24 cellular contexts compared by ENCODE assay signal in genomic region chr12:26493656-26494055, GRCh38.
DNase-seq lines count a peak whose midpoint lies in the region; ATAC-seq and TF ChIP-seq lines count a peak whose summit lies in the region.
"Had no signal": no experiment of that assay in that cellular context is flagged by ENCODE, and none has a peak within 500 bp of the region (broad histone marks: within the 10 kb centered on the region; RNA-seq: fewer than 3 reads in every experiment).

No MANE protein-coding gene starts in this region.

- H3K9ac ChIP-seq in mesenchymal stem cell (ENCODE audit: low read length), result no peak overlapping the region
- no peak overlapping the region for H3K9ac ChIP-seq in endodermal cell (ENCODE audit: extremely low read depth, low read length, poor library complexity, severe bottlenecking)
- H3K9ac ChIP-seq: BLaER1 treated with 17β-estradiol and CSF1 and Interleukin-3, amounts not matched to agents 10 nM and 100 nM had no signal

- no peak overlapping the region for H3K4me3 Mint-ChIP-seq in endodermal cell
- H3K4me3 Mint-ChIP-seq: activated CD4-positive, alpha-beta memory T cell treated with anti-CD3 and anti-CD28 coated beads, Interleukin-2, amount 10 ng/mL, durations not matched to agents 7 days and 5 days; GM23338 had no signal

- TF ChIP-seq CTCF in RWPE1 (conservative IDR thresholded peaks at IDR 0.05; ENCODE audit: low read depth) (no peak), epithelial cell of esophagus (IDR thresholded peaks at IDR 0.05; ENCODE audit: insufficient read depth, low read depth, low read length, missing control alignments) (no peak), left lung (IDR thresholded peaks at IDR 0.05) (no peak), endodermal cell (conservative IDR thresholded peaks at IDR 0.05) (no peak), upper lobe of right lung (IDR thresholded peaks at IDR 0.05) (no peak)

- peaks cover 1% of the 10 kb centered on the region for H3K79me1 ChIP-seq in mesenchymal stem cell (replicated peaks; ENCODE audit: low read length, poor library complexity, severe bottlenecking)

- H4K8ac ChIP-seq in mesenchymal stem cell (ENCODE audit: low read length), result no peak overlapping the region

- H3K9me3 ChIP-seq in left lung (no peaks in the 10 kb centered on the region), mesenchymal stem cell (ENCODE audit: control insufficient read depth, low read length) (no peaks in the 10 kb centered on the region), endodermal cell (ENCODE audit: control insufficient read depth, low read length) (no peaks in the 10 kb centered on the region), upper lobe of right lung (no peaks in the 10 kb centered on the region)
- H3K9me3 ChIP-seq: BLaER1 treated with 17β-estradiol and CSF1 and Interleukin-3, amounts not matched to agents 10 nM and 100 nM; tibial artery had no signal

- no peak overlapping the region for H3K4me3 ChIP-seq in epithelial cell of esophagus (ENCODE audit: low read length)
- H3K4me3 ChIP-seq in left lung, result no peak overlapping the region
- no peak overlapping the region for H3K4me3 ChIP-seq in mesenchymal stem cell (ENCODE audit: insufficient read depth in 1 of 2, low read depth in 1 of 2, low read length in 2 of 2)
- no peak overlapping the region for H3K4me3 ChIP-seq in endodermal cell (ENCODE audit: low read length)
- no peak overlapping the region for H3K4me3 ChIP-seq in upper lobe of right lung
- H3K4me3 ChIP-seq: BLaER1 treated with 17β-estradiol and CSF1 and Interleukin-3, amounts not matched to agents 10 nM and 100 nM; coronary artery; GM23338; tibial artery had no signal

- H3K36me3 Mint-ChIP-seq in endodermal cell (ENCODE audit: low read depth), result peaks cover 15% of the 10 kb centered on the region

- 98% methylated on average over 3 of the region's 3 CpGs for WGBS in mesenchymal stem cell
- WGBS in endodermal cell (ENCODE audit: insufficient coverage in 1 of 2, insufficient read length in 1 of 2), 2 experiments, result 98% methylated on average over 3 of the region's 3 CpGs

- no peak overlapping the region for H3K27ac Mint-ChIP-seq in endodermal cell
- H3K27ac Mint-ChIP-seq: activated CD4-positive, alpha-beta memory T cell treated with anti-CD3 and anti-CD28 coated beads, Interleukin-2, amount 10 ng/mL, durations not matched to agents 7 days and 5 days; GM23338 had no signal

- H3K4me1 ChIP-seq in left lung (peaks cover 0 to 5% of the 10 kb centered on the region in 2 donors), mesenchymal stem cell (ENCODE audit: control insufficient read depth, insufficient read depth, low read depth, low read length) (no peaks in the 10 kb centered on the region), endodermal cell (ENCODE audit: control insufficient read depth, insufficient read depth, low read length) (no peaks in the 10 kb centered on the region), upper lobe of right lung (no peaks in the 10 kb centered on the region)
- H3K4me1 ChIP-seq: tibial artery had no signal

- no peak overlapping the region for H3K18ac ChIP-seq in mesenchymal stem cell (ENCODE audit: low read depth in 1 of 2, low read length in 2 of 2)

- no peak overlapping the region for H3K4me2 ChIP-seq in mesenchymal stem cell (ENCODE audit: low read length, poor library complexity, severe bottlenecking)
- H3K4me2 ChIP-seq: GM23338 had no signal

- ATAC-seq in left lung (peak; percentile 56), upper lobe of right lung (no peak)
- ATAC-seq: GM23338, Right ventricle myocardium inferior had no signal

- H3K4ac ChIP-seq in mesenchymal stem cell (ENCODE audit: low read depth in 1 of 2, low read length in 2 of 2), result no peak overlapping the region

- H3K27me3 ChIP-seq in left lung (no peaks in the 10 kb centered on the region), mesenchymal stem cell (ENCODE audit: control insufficient read depth in 1 of 2, insufficient read depth in 1 of 2, low read length in 2 of 2) (no peaks in the 10 kb centered on the region), endodermal cell (ENCODE audit: control insufficient read depth, insufficient read depth, low read length, poor library complexity, severe bottlenecking) (no peaks in the 10 kb centered on the region), upper lobe of right lung (no peaks in the 10 kb centered on the region)
- H3K27me3 ChIP-seq: BLaER1 treated with 17β-estradiol and CSF1 and Interleukin-3, amounts not matched to agents 10 nM and 100 nM; tibial artery had no signal

- H3K4me1 Mint-ChIP-seq in endodermal cell, result no peaks in the 10 kb centered on the region
- H3K4me1 Mint-ChIP-seq: activated CD4-positive, alpha-beta memory T cell treated with anti-CD3 and anti-CD28 coated beads, Interleukin-2, amount 10 ng/mL, durations not matched to agents 7 days and 5 days had no signal

- H3K14ac ChIP-seq in mesenchymal stem cell (ENCODE audit: low read length in 2 of 2), result no peak overlapping the region

- no peak overlapping the region for H2AK5ac ChIP-seq in mesenchymal stem cell (ENCODE audit: low read length, severe bottlenecking)

- no peak overlapping the region for H4K91ac ChIP-seq in mesenchymal stem cell (ENCODE audit: low read length)

- POLR2A ChIA-PET in RWPE1 (lab: Yijun Ruan, JAX; ENCODE audit: low non-redundant PET), result no interaction called here

- no peaks in the 10 kb centered on the region for H3K27me3 Mint-ChIP-seq in endodermal cell (ENCODE audit: insufficient read depth)
- H3K27me3 Mint-ChIP-seq: activated CD4-positive, alpha-beta memory T cell treated with anti-CD3 and anti-CD28 coated beads, Interleukin-2, amount 10 ng/mL, durations not matched to agents 7 days and 5 days had no signal

- peak; percentile 2 for DNase-seq in Daoy (ENCODE audit: low read depth)
- peak; percentile 54 for DNase-seq in RWPE1 (ENCODE audit: low spot score)
- peak; percentile 86 for DNase-seq in epithelial cell of esophagus (ENCODE audit: low read depth)
- DNase-seq in left lung, result no peak
- DNase-seq in mesenchymal stem cell, result no peak
- DNase-seq in endodermal cell, result no peak
- DNase-seq in COR-L47 (lab: John Stamatoyannopoulos, UW), result no peak
- DNase-seq in upper lobe of right lung, result no peak
- DNase-seq: activated CD4-positive, alpha-beta memory T cell treated with anti-CD3 and anti-CD28 coated beads, Interleukin-2, amount 10 ng/mL, durations not matched to agents 7 days and 5 days; activated effector memory CD4-positive, alpha-beta T cell treated with anti-CD3 and anti-CD28 coated beads, Interleukin-2, amount 50 U/mL, for 16 hours; KBM-7; mesendoderm; MV-4-11; NCI-H1694; NCI-H2171 treated with DMSO at 0.1 percent for 48 hours; NCI-H69; nucleus accumbens; stimulated activated CD4-positive, alpha-beta T cell treated with anti-CD3 and anti-CD28 coated beads, Interleukin-2, amount 100 ng/mL, for 48 hours; stimulated activated naive CD4-positive, alpha-beta T cell treated with Interleukin-2 at 50 U/mL for 16 hours; tibial artery had no signal

- H3K23ac ChIP-seq in mesenchymal stem cell (ENCODE audit: low read length in 2 of 2), result no peak overlapping the region

- peaks cover 0 to 20% of the 10 kb centered on the region in 2 donors for H3K36me3 ChIP-seq in left lung
- no peaks in the 10 kb centered on the region for H3K36me3 ChIP-seq in mesenchymal stem cell (ENCODE audit: control insufficient read depth in 1 of 2, insufficient read depth in 2 of 2, low read depth in 1 of 2, low read length in 2 of 2)
- H3K36me3 ChIP-seq in endodermal cell (ENCODE audit: control insufficient read depth, insufficient read depth, low read length), result no peaks in the 10 kb centered on the region
- peaks cover 10% of the 10 kb centered on the region for H3K36me3 ChIP-seq in upper lobe of right lung

- H2AFZ ChIP-seq in mesenchymal stem cell (ENCODE audit: low read depth, low read length), result no peak overlapping the region
- H2AFZ ChIP-seq: GM23338 had no signal

- intact Hi-C loops in left lung (cut with DNase I), result no loop called here
- intact Hi-C loops in upper lobe of right lung (cut with DNase I), result no loop called here

- H2BK15ac ChIP-seq in mesenchymal stem cell (ENCODE audit: low read depth, poor library complexity, severe bottlenecking), result no peak overlapping the region

- H2BK120ac ChIP-seq in mesenchymal stem cell (ENCODE audit: low read depth, low read length), result no peak overlapping the region

- no peak overlapping the region for H2BK12ac ChIP-seq in mesenchymal stem cell (ENCODE audit: low read length in 2 of 2)

- CTCF ChIA-PET in RWPE1 (lab: Yijun Ruan, JAX), result interaction anchor here (0.6 kb wide), 1 partner anchor 60 kb away, joined by 3 read pairs; no protein-coding TSS in a partner anchor

- H3K27ac ChIP-seq in RWPE1, result no peak overlapping the region
- H3K27ac ChIP-seq in left lung, result no peak overlapping the region
- H3K27ac ChIP-seq in mesenchymal stem cell (ENCODE audit: low read length, poor library complexity, severe bottlenecking), result no peak overlapping the region
- no peak overlapping the region for H3K27ac ChIP-seq in endodermal cell (ENCODE audit: low read depth, low read length)
- H3K27ac ChIP-seq in upper lobe of right lung, result no peak overlapping the region
- H3K27ac ChIP-seq: BLaER1 treated with 17β-estradiol and CSF1 and Interleukin-3, amounts not matched to agents 10 nM and 100 nM; coronary artery; tibial artery had no signal

- no peaks in the 10 kb centered on the region for H3K9me3 Mint-ChIP-seq in endodermal cell
- H3K9me3 Mint-ChIP-seq: activated CD4-positive, alpha-beta memory T cell treated with anti-CD3 and anti-CD28 coated beads, Interleukin-2, amount 10 ng/mL, durations not matched to agents 7 days and 5 days; GM23338 had no signal

- no peak overlapping the region for H2BK5ac ChIP-seq in mesenchymal stem cell (ENCODE audit: low read depth, low read length, poor library complexity, severe bottlenecking)

Comparison
In these comparisons a context has a peak if more than half of its experiments do, and no peak if none do; other contexts are left out.
1. DNase-seq: peak in Daoy (single experiment), RWPE1 (single experiment) and epithelial cell of esophagus (single experiment); none in left lung (0 of 2), mesenchymal stem cell (single experiment), endodermal cell (single experiment), COR-L47 (single experiment) and upper lobe of right lung (single experiment).